8 cellular contexts compared by ENCODE assay signal in the genomic region with DNA sequence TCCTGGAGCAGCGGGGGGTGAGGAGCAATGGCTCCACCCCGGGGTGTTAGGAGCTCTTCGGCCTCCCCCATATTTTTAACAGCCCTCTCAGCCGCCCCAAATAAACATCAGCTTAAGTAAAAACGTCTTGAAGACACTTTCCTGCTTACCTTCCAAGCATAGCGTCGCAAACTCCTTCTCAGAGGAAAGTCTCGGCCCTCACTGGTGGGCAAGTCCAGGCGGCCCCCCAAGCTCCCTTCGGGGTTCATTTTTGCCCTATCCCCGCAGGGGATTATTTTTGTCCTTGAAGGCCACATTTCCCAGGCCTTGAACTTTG. TPM values are rescaled to one million over a fixed set of nuclear protein-coding genes. Genes with fewer than 3 reads are reported as not detected.
DNase-seq lines count a peak whose midpoint lies in the region; ATAC-seq and TF ChIP-seq lines count a peak whose summit lies in the region.

No MANE protein-coding gene starts in this region.

- no peaks in the 10 kb centered on the region for H3K36me3 Mint-ChIP-seq in MCF 10A (ENCODE audit: insufficient read depth, unreplicated experiment)

- no TSS peak for BruUV-seq in MCF 10A (replicated peaks; lab: Mats Ljungman, UMichigan)

- DNase-seq in AG04449 (ENCODE audit: low read depth, low spot score): no peak
- peak; percentile 47 for DNase-seq in HT-29 (ENCODE audit: low spot score)
- no peak for DNase-seq in MCF 10A (ENCODE audit: unreplicated experiment)
- DNase-seq in mucosa of descending colon: peak in 1 of 3 donors; percentile 48
- DNase-seq in activated CD4-positive, CD25-positive, alpha-beta regulatory T cell (lab: John Stamatoyannopoulos, UW): no peak
- no peak for DNase-seq in NCI-H146 treated with DMSO at 0.1 percent for 48 hours (lab: John Stamatoyannopoulos, UW; ENCODE audit: unreplicated experiment)
- DNase-seq in NCI-H1048 (lab: John Stamatoyannopoulos, UW): no peak

- H3K4me3 ChIP-seq in AG04449 (ENCODE audit: low read depth, low read length): peak overlapping the region; percentile 68
- H3K4me3 ChIP-seq in mucosa of descending colon: peak overlapping the region; percentile 24

- peaks cover 33% of the 10 kb centered on the region for H3K4me1 ChIP-seq in mucosa of descending colon (ENCODE audit: low read depth)

- H3K27ac Mint-ChIP-seq in MCF 10A (ENCODE audit: low read depth, unreplicated experiment): no peak overlapping the region

- POLR2A ChIA-PET in AG04449 (lab: Yijun Ruan, JAX) (no interaction called here), MCF 10A (lab: Yijun Ruan, JAX) (interaction anchor here (0.6 to 0.8 kb wide), 5 partner anchors 8 to 730 kb away, joined by 3 read pairs; no protein-coding TSS in a partner anchor)

- no peaks in the 10 kb centered on the region for H3K27me3 Mint-ChIP-seq in MCF 10A (ENCODE audit: insufficient read depth, unreplicated experiment)

- no peaks in the 10 kb centered on the region for H3K9me3 Mint-ChIP-seq in MCF 10A (ENCODE audit: unreplicated experiment)

- no peaks in the 10 kb centered on the region for H3K36me3 ChIP-seq in mucosa of descending colon (ENCODE audit: low read depth)

- no peaks in the 10 kb centered on the region for H3K9me3 ChIP-seq in mucosa of descending colon

- peak overlapping the region; percentile 69 for H3K4me3 Mint-ChIP-seq in MCF 10A (ENCODE audit: unreplicated experiment)

- ATAC-seq in mucosa of descending colon (no peak), HG02973 (IDR thresholded peaks at IDR 0.05; ENCODE audit: unreplicated experiment) (no peak)

- H3K4me1 Mint-ChIP-seq in MCF 10A (ENCODE audit: insufficient read depth, unreplicated experiment): no peaks in the 10 kb centered on the region

- TF ChIP-seq CTCF in AG04449 (IDR thresholded peaks at IDR 0.05; ENCODE audit: insufficient read depth, low read length, missing control alignments) (no peak), MCF 10A (IDR thresholded peaks at IDR 0.05; ENCODE audit: unreplicated experiment) (no peak), mucosa of descending colon (IDR thresholded peaks at IDR 0.05) (no peak)

- intact Hi-C loops in MCF 10A (cut with micrococcal nuclease) (no loop called here), mucosa of descending colon (cut with DNase I, micrococcal nuclease) (no loop called here)

- CTCF ChIA-PET in AG04449 (lab: Yijun Ruan, JAX): interaction anchor here (1.1 to 2.1 kb wide), 3 partner anchors 10 to 104 kb away, joined by 4 to 9 read pairs (median 8); no protein-coding TSS in a partner anchor
- CTCF ChIA-PET in MCF 10A (lab: Yijun Ruan, JAX): interaction anchor here (0.6 to 1.2 kb wide), 8 partner anchors 9 to 800 kb away, joined by 3 to 6 read pairs (median 3); no protein-coding TSS in a partner anchor

RNA-seq across cellular contexts. Expression of a gene that starts 0.9 kb away (rescaled TPM):
- total RNA-seq in HT-29 (2014; rRNA removed; shearing (Covaris generic)): 98.7 and 102 TPM in 2 replicates
- 5.1 and 5.8 TPM in 2 replicates for total RNA-seq in MCF 10A (2022)
- 10 to 100 TPM; 29.5 to 85.5 (median 36.8) TPM for total RNA-seq in mucosa of descending colon

RNA-seq across cellular contexts. Expression of a gene that starts 41.0 kb away (rescaled TPM):
- total RNA-seq in HT-29 (2014; rRNA removed; shearing (Covaris generic)): 57.7 and 67.9 TPM in 2 replicates
- total RNA-seq in MCF 10A (2022): 46.7 and 60.3 TPM in 2 replicates
- 10 to 100 TPM; 17.6 to 21.0 (median 19.9) TPM for total RNA-seq in mucosa of descending colon
